In genomic region chr2:60581461-60582282, GRCh38 we compare ENCODE assay signal across 9 cellular contexts. TPM values are rescaled to one million over a fixed set of nuclear protein-coding genes. Genes with fewer than 3 reads are reported as not detected.
DNase-seq lines count a peak whose midpoint lies in the region; ATAC-seq, FAIRE-seq and TF ChIP-seq lines count a peak whose summit lies in the region.
"Had no signal": no experiment of that assay in that cellular context is flagged by ENCODE, and none has a peak within 500 bp of the region (broad histone marks: within the 10 kb centered on the region; RNA-seq: fewer than 3 reads in every experiment).

No MANE protein-coding gene starts in this region.

- no TSS peak for BruUV-seq in endothelial cell of umbilical vein (replicated peaks; lab: Mats Ljungman, UMichigan)

- H3K4me3 ChIP-seq in endothelial cell of umbilical vein (replicated peaks in 1 of 3; ENCODE audit: insufficient read depth in 1 of 3, low read depth in 1 of 3, low read length in 3 of 3) (peak overlapping the region in 1 of 3 experiments; percentile 21), mucosa of descending colon (no peak overlapping the region)

- no peak for FAIRE-seq in endothelial cell of umbilical vein (lab: Jason Lieb, UNC)
- FAIRE-seq: TTC549 had no signal

- H3K27me3 ChIP-seq in endothelial cell of umbilical vein (ENCODE audit: control insufficient read depth in 2 of 2, insufficient read depth in 2 of 2, low read length in 2 of 2), result peaks cover 5 to 7% of the 10 kb centered on the region in 2 experiments

- TF ChIP-seq POLR2A in endothelial cell of umbilical vein (IDR thresholded peaks at IDR 0.05; ENCODE audit: low read depth, low read length), result no peak

- no peaks in the 10 kb centered on the region for H3K9me1 ChIP-seq in endothelial cell of umbilical vein (replicated peaks; ENCODE audit: control insufficient read depth, extremely low read depth, insufficient read depth, low read length)

- no peaks in the 10 kb centered on the region for H4K20me1 ChIP-seq in endothelial cell of umbilical vein (replicated peaks; ENCODE audit: control insufficient read depth, extremely low read depth, insufficient read depth, low read length)

- intact Hi-C loops in endothelial cell of umbilical vein (cut with micrococcal nuclease) (loop anchor here (1.0 kb wide), 3 partner anchors 21 to 1819 kb away; no protein-coding TSS in a partner anchor), mucosa of descending colon (cut with DNase I, micrococcal nuclease) (no loop called here)

- H3K4me1 ChIP-seq in endothelial cell of umbilical vein (ENCODE audit: control insufficient read depth, extremely low read depth, insufficient read depth, low read length), result no peaks in the 10 kb centered on the region
- H3K4me1 ChIP-seq in mucosa of descending colon (ENCODE audit: low read depth), result no peaks in the 10 kb centered on the region

- POLR2A ChIA-PET in endothelial cell of umbilical vein (lab: Charles Lee), result no interaction called here

- no peak overlapping the region for H3K27ac ChIP-seq in endothelial cell of umbilical vein (ENCODE audit: insufficient read depth, low read depth, low read length)

- ATAC-seq in GM18861 (IDR thresholded peaks at IDR 0.05; ENCODE audit: unreplicated experiment), result peak; percentile 91
- peak; percentile 99 for ATAC-seq in HG03097 (IDR thresholded peaks at IDR 0.05; ENCODE audit: low FRiP score, unreplicated experiment)
- ATAC-seq in mucosa of descending colon, result peak; percentile 97

- H3K4me2 ChIP-seq in endothelial cell of umbilical vein (ENCODE audit: insufficient read depth, low read length), result peak overlapping the region; percentile 21

- H3K36me3 ChIP-seq in endothelial cell of umbilical vein (ENCODE audit: control insufficient read depth in 2 of 2, extremely low read depth in 1 of 2, insufficient read depth in 2 of 2, low read length in 2 of 2), result no peaks in the 10 kb centered on the region
- no peaks in the 10 kb centered on the region for H3K36me3 ChIP-seq in mucosa of descending colon (ENCODE audit: low read depth)

- CTCF ChIA-PET in endothelial cell of umbilical vein (lab: Charles Lee), result interaction anchor here (0.7 to 6.7 kb wide), 25 partner anchors 10 to 1999 kb away, joined by 3 to 124 read pairs (median 5); partner anchors contain the start of gene BCL11A

- no peaks in the 10 kb centered on the region for H3K9me3 ChIP-seq in endothelial cell of umbilical vein (replicated peaks; ENCODE audit: control insufficient read depth, insufficient read depth, low read length)
- no peaks in the 10 kb centered on the region for H3K9me3 ChIP-seq in mucosa of descending colon

- H3K79me2 ChIP-seq in endothelial cell of umbilical vein (ENCODE audit: control insufficient read depth, insufficient read depth, low read length), result no peaks in the 10 kb centered on the region

- DNase-seq in AG20443 (ENCODE audit: low spot score) (peak; percentile 93), NCI-H345 treated with DMSO at 0.1 percent for 48 hours (lab: John Stamatoyannopoulos, UW; ENCODE audit: unreplicated experiment) (peak; percentile 56), endothelial cell of umbilical vein (ENCODE audit: low read depth, low spot score) (peak; percentile 49), mucosa of descending colon (peak; percentile 63 to 76 (median 67))
- peak; percentile 46 to 53 (median 52) for DNase-seq in activated CD8-positive, alpha-beta memory T cell treated with anti-CD3 and anti-CD28 coated beads for 48 hours (ENCODE audit: low read depth in 2 of 3, low spot score in 2 of 3)
- DNase-seq in stimulated activated CD8-positive, alpha-beta memory T cell treated with anti-CD3 and anti-CD28 coated beads, Interleukin-4, amount 100 ng/mL, for 24 hours (ENCODE audit: low read depth), result peak; percentile 49

- H3K9ac ChIP-seq in endothelial cell of umbilical vein (replicated peaks; ENCODE audit: extremely low read depth, insufficient read depth, low read length), result no peak overlapping the region

- dilution Hi-C loops in endothelial cell of umbilical vein (cut with MboI; ENCODE audit: extremely low pct_ligation_motif_present, low sequenced_read_pairs), result no loop called here

- peak overlapping the region; percentile 76 for H2AFZ ChIP-seq in endothelial cell of umbilical vein (ENCODE audit: low read depth, low read length)

- TF ChIP-seq CTCF in endothelial cell of umbilical vein (IDR thresholded peaks at IDR 0.05; ENCODE audit: extremely low read depth in 1 of 2, insufficient read depth in 1 of 2, low read depth in 1 of 2, low read length in 2 of 2) (peak; percentile 92 to 94), mucosa of descending colon (IDR thresholded peaks at IDR 0.05) (peak; percentile 97)

TF ChIP-seq in endothelial cell of umbilical vein, 7 proteins besides CTCF, POLR2A, EP300 and RAD21:
- TF ChIP-seq EZH2 (IDR thresholded peaks at IDR 0.05; ENCODE audit: borderline replicate concordance, low read depth, low read length, severe bottlenecking) (peak; percentile 51), FOS (IDR thresholded peaks at IDR 0.05; ENCODE audit: borderline replicate concordance, insufficient read depth, low read length) (no peak), POLR2AphosphoS5 (IDR thresholded peaks at IDR 0.05; ENCODE audit: insufficient read depth, low read depth, low read length) (peak; percentile 28), JUN (IDR thresholded peaks at IDR 0.05; ENCODE audit: borderline replicate concordance, insufficient read depth, insufficient read length, low read depth) (no peak), GATA2 (IDR thresholded peaks at IDR 0.05; ENCODE audit: insufficient read depth, insufficient read length, low read depth, low read length) (no peak)
TF ChIP-seq in endothelial cell of umbilical vein: peak in this region for 2.

RNA-seq across cellular contexts. Expression of gene BCL11A, which starts 28.2 kb away (rescaled TPM):
- total RNA-seq in endothelial cell of umbilical vein (0.88 and 0.92 TPM in 2 replicates), mucosa of descending colon (10 to 100 TPM; 22.8 to 59.6 (median 40.7) TPM)
- 0.12 and 0.16 TPM in 2 replicates for polyA plus RNA-seq in endothelial cell of umbilical vein
- polyA plus RNA-seq in endothelial cell of umbilical vein (2011; cell fraction: cytosol; rRNA removed), result 0.11 and 0.26 TPM in 2 replicates
- polyA plus RNA-seq in endothelial cell of umbilical vein (2011; cell fraction: nucleus; rRNA removed), result 0.99 and 1.2 TPM in 2 replicates
- 1.0 and 1.4 TPM in 2 replicates for polyA plus RNA-seq in endothelial cell of umbilical vein (2012)
- polyA minus RNA-seq in endothelial cell of umbilical vein, result 0.29 and 0.66 TPM in 2 replicates
- not detected for polyA minus RNA-seq in endothelial cell of umbilical vein (2011; cell fraction: cytosol; rRNA and poly(A)+ RNA removed)
- 1.4 and 1.5 TPM in 2 replicates for polyA minus RNA-seq in endothelial cell of umbilical vein (2011; cell fraction: nucleus; rRNA and poly(A)+ RNA removed)

Comparison
In these comparisons a context has a peak if more than half of its experiments do, and no peak if none do; other contexts are left out.
1. RNA of gene BCL11A, which starts 28.2 kb away (total RNA-seq): 22.8 to 59.6 TPM in mucosa of descending colon; 0.88 to 0.92 TPM in endothelial cell of umbilical vein; every median in the first group is over 10 times any median in the second.
2. Peak in every context shown above with its lines, with median percentiles within 50 percentile points of each other: DNase-seq and ATAC-seq.